34 cellular contexts compared by ENCODE assay signal in genomic region chr14:101397206-101397605, GRCh38.
"Had no signal": no experiment of that assay in that cellular context is flagged by ENCODE, and none has a peak within 500 bp of the region (broad histone marks: within the 10 kb centered on the region; RNA-seq: fewer than 3 reads in every experiment).

No MANE protein-coding gene starts in this region.

- H3K36me3 Mint-ChIP-seq: activated CD4-positive, alpha-beta memory T cell treated with anti-CD3 and anti-CD28 coated beads for 36 hours; activated CD8-positive, alpha-beta memory T cell treated with anti-CD3 and anti-CD28 coated beads, Interleukin-2, amount 10 ng/mL, durations not matched to agents 7 days and 5 days; activated naive CD4-positive, alpha-beta T cell treated with anti-CD3 and anti-CD28 coated beads, Interleukin-2, amount 10 ng/mL, durations not matched to agents 7 days and 5 days; activated naive CD4-positive, alpha-beta T cell treated with anti-CD3 and anti-CD28 coated beads, Interleukin-2, amount 50 U/mL, for 24 hours; activated naive CD8-positive, alpha-beta T cell; activated naive CD8-positive, alpha-beta T cell treated with anti-CD3 and anti-CD28 coated beads, Interleukin-2, amount 10 ng/mL, durations not matched to agents 7 days and 5 days; brain had no signal

- H3K4me1 Mint-ChIP-seq: activated CD8-positive, alpha-beta memory T cell treated with anti-CD3 and anti-CD28 coated beads, Interleukin-2, amount 10 ng/mL, durations not matched to agents 7 days and 5 days; activated naive CD4-positive, alpha-beta T cell treated with anti-CD3 and anti-CD28 coated beads, Interleukin-2, amount 10 ng/mL, durations not matched to agents 7 days and 5 days; central memory CD8-positive, alpha-beta T cell had no signal

- H3K27ac ChIP-seq: ascending aorta, cardiac muscle cell, VCaP had no signal

- H3K9me3 ChIP-seq: ascending aorta had no signal

- H3K36me3 ChIP-seq: ascending aorta, cardiac muscle cell had no signal

- DNase-seq: activated B cell treated with CpG ODN at 0.5 μM for 24 hours; activated CD4-positive, alpha-beta memory T cell treated with anti-CD3 and anti-CD28 coated beads for 36 hours; activated CD4-positive, alpha-beta T cell treated with anti-CD3 and anti-CD28 coated beads for 4 hours; activated CD4-positive, alpha-beta T cell treated with anti-CD3 and anti-CD28 coated beads, Interleukin-2, amount 50 U/mL, for 1 hour; activated CD4-positive, alpha-beta T cell treated with anti-CD3 and anti-CD28 coated beads, Interleukin-2, amount 50 U/mL, for 4 hours; activated CD4-positive, CD25-positive, alpha-beta regulatory T cell treated with anti-CD3 and anti-CD28 coated beads, Interleukin-2, amount 50 U/mL, for 72 hours; activated CD8-positive, alpha-beta memory T cell treated with anti-CD3 and anti-CD28 coated beads for 24 hours; activated CD8-positive, alpha-beta memory T cell treated with anti-CD3 and anti-CD28 coated beads, Interleukin-2, amount 10 ng/mL, durations not matched to agents 7 days and 5 days; activated CD8-positive, alpha-beta memory T cell treated with anti-CD3 and anti-CD28 coated beads, Interleukin-2, amount 50 U/mL, for 48 hours; activated CD8-positive, alpha-beta T cell treated with anti-CD3 and anti-CD28 coated beads, Interleukin-2, amount 10 ng/mL, durations not matched to agents 7 days and 5 days; activated effector memory CD4-positive, alpha-beta T cell treated with Interleukin-2 at 50 U/mL for 16 hours; activated gamma-delta T cell; activated naive CD4-positive, alpha-beta T cell treated with anti-CD3 and anti-CD28 coated beads, Interleukin-2, amount 10 ng/mL, durations not matched to agents 7 days and 5 days; activated naive CD4-positive, alpha-beta T cell treated with Interleukin-2 at 50 U/mL for 16 hours; activated naive CD8-positive, alpha-beta T cell treated with anti-CD3 and anti-CD28 coated beads, Interleukin-2, amount 10 ng/mL, durations not matched to agents 7 days and 5 days; activated naive CD8-positive, alpha-beta T cell treated with anti-CD3 and anti-CD28 coated beads, Interleukin-2, amount 50 U/mL, for 24 hours; activated T-cell treated with anti-CD3 and anti-CD28 coated beads, Interleukin-2, amount 50 U/mL, for 24 hours; activated T-cell treated with anti-CD3 and anti-CD28 coated beads, Interleukin-2, amount 50 U/mL, for 48 hours; amygdala; anterior cingulate cortex; caudate nucleus; T-helper 1 cell; T-helper 2 cell; T-helper 9 cell had no signal

- H3K27me3 ChIP-seq: ascending aorta, cardiac muscle cell had no signal

- H3K4me3 ChIP-seq: ascending aorta, cardiac muscle cell had no signal

- H3K9me3 Mint-ChIP-seq: activated B cell treated with CpG ODN at 0.5 μM for 24 hours; activated CD4-positive, alpha-beta memory T cell treated with anti-CD3 and anti-CD28 coated beads for 36 hours; activated naive CD4-positive, alpha-beta T cell treated with anti-CD3 and anti-CD28 coated beads, Interleukin-2, amount 10 ng/mL, durations not matched to agents 7 days and 5 days; activated naive CD8-positive, alpha-beta T cell treated with anti-CD3 and anti-CD28 coated beads, Interleukin-2, amount 10 ng/mL, durations not matched to agents 7 days and 5 days; activated T-helper 2 cell treated with anti-CD3 and anti-CD28 coated beads, Interferon-gamma antibody, Interleukin-2, Interleukin-4, amounts not matched to agents 10 μg/mL and 5 μg/mL and 100 μg/mL, durations not matched to agents 14 hours and 24 hours and 36 hours; central memory CD8-positive, alpha-beta T cell; T-helper 1 cell treated with Interleukin-12 subunit alpha and Interleukin-12 subunit beta and Interleukin-4 antibody, amounts not matched to agents 30 μg/mL and 1 μg/mL, for 36 hours; T-helper 2 cell treated with Interferon-gamma antibody and Interleukin-4, amounts not matched to agents 5 μg/mL and 100 μg/mL, for 36 hours had no signal

- H3K27ac Mint-ChIP-seq: activated B cell treated with CpG ODN at 0.5 μM for 24 hours; activated CD4-positive, alpha-beta memory T cell treated with anti-CD3 and anti-CD28 coated beads for 36 hours; activated CD8-positive, alpha-beta memory T cell treated with anti-CD3 and anti-CD28 coated beads, Interleukin-2, amount 10 ng/mL, durations not matched to agents 7 days and 5 days; activated CD8-positive, alpha-beta T cell treated with anti-CD3 and anti-CD28 coated beads, Interleukin-2, amount 10 ng/mL, durations not matched to agents 7 days and 5 days; activated naive CD4-positive, alpha-beta T cell treated with anti-CD3 and anti-CD28 coated beads, Interleukin-2, amount 10 ng/mL, durations not matched to agents 7 days and 5 days; activated naive CD4-positive, alpha-beta T cell treated with anti-CD3 and anti-CD28 coated beads, Interleukin-2, amount 50 U/mL, for 24 hours; activated naive CD8-positive, alpha-beta T cell; activated naive CD8-positive, alpha-beta T cell treated with anti-CD3 and anti-CD28 coated beads, Interleukin-2, amount 10 ng/mL, durations not matched to agents 7 days and 5 days; activated naive CD8-positive, alpha-beta T cell treated with anti-CD3 and anti-CD28 coated beads, Interleukin-2, amount 50 U/mL, for 24 hours; activated T-cell treated with anti-CD3 and anti-CD28 coated beads, Interleukin-2, amount 50 U/mL, for 24 hours; activated T-helper 2 cell treated with anti-CD3 and anti-CD28 coated beads, Interferon-gamma antibody, Interleukin-2, Interleukin-4, amounts not matched to agents 10 μg/mL and 5 μg/mL and 100 μg/mL, durations not matched to agents 14 hours and 24 hours and 36 hours; brain; T-helper 1 cell treated with Interleukin-12 subunit alpha and Interleukin-12 subunit beta and Interleukin-4 antibody, amounts not matched to agents 30 μg/mL and 1 μg/mL, for 36 hours; T-helper 2 cell treated with Interferon-gamma antibody and Interleukin-4, amounts not matched to agents 5 μg/mL and 100 μg/mL, for 36 hours had no signal

- H3K4me3 Mint-ChIP-seq: activated B cell treated with CpG ODN at 0.5 μM for 24 hours; activated CD4-positive, alpha-beta memory T cell treated with anti-CD3 and anti-CD28 coated beads for 36 hours; activated CD8-positive, alpha-beta memory T cell treated with anti-CD3 and anti-CD28 coated beads, Interleukin-2, amount 10 ng/mL, durations not matched to agents 7 days and 5 days; activated CD8-positive, alpha-beta T cell treated with anti-CD3 and anti-CD28 coated beads, Interleukin-2, amount 10 ng/mL, durations not matched to agents 7 days and 5 days; activated naive CD4-positive, alpha-beta T cell treated with anti-CD3 and anti-CD28 coated beads, Interleukin-2, amount 10 ng/mL, durations not matched to agents 7 days and 5 days; activated naive CD4-positive, alpha-beta T cell treated with anti-CD3 and anti-CD28 coated beads, Interleukin-2, amount 50 U/mL, for 24 hours; activated naive CD8-positive, alpha-beta T cell; activated naive CD8-positive, alpha-beta T cell treated with anti-CD3 and anti-CD28 coated beads, Interleukin-2, amount 10 ng/mL, durations not matched to agents 7 days and 5 days; activated naive CD8-positive, alpha-beta T cell treated with anti-CD3 and anti-CD28 coated beads, Interleukin-2, amount 50 U/mL, for 24 hours; activated T-cell treated with anti-CD3 and anti-CD28 coated beads, Interleukin-2, amount 50 U/mL, for 24 hours; brain; central memory CD8-positive, alpha-beta T cell; T-helper 1 cell treated with Interleukin-12 subunit alpha and Interleukin-12 subunit beta and Interleukin-4 antibody, amounts not matched to agents 30 μg/mL and 1 μg/mL, for 36 hours; T-helper 2 cell treated with Interferon-gamma antibody and Interleukin-4, amounts not matched to agents 5 μg/mL and 100 μg/mL, for 36 hours had no signal

- H3K4me1 ChIP-seq: ascending aorta had no signal

- ATAC-seq: activated CD8-positive, alpha-beta memory T cell treated with anti-CD3 and anti-CD28 coated beads, Interleukin-2, amount 10 ng/mL, durations not matched to agents 7 days and 5 days; activated CD8-positive, alpha-beta T cell treated with anti-CD3 and anti-CD28 coated beads, Interleukin-2, amount 10 ng/mL, durations not matched to agents 7 days and 5 days; activated naive CD8-positive, alpha-beta T cell treated with anti-CD3 and anti-CD28 coated beads, Interleukin-2, amount 50 U/mL, for 24 hours had no signal
